In genomic region chr5:86625148-86625547, GRCh38 we compare ENCODE assay signal across 16 cellular contexts.
"Had no signal": no experiment of that assay in that cellular context is flagged by ENCODE, and none has a peak within 500 bp of the region (broad histone marks: within the 10 kb centered on the region; RNA-seq: fewer than 3 reads in every experiment).

No MANE protein-coding gene starts in this region.

- H3K27ac ChIP-seq: heart left ventricle, psoas muscle, right lobe of liver, testis, tibial nerve, upper lobe of right lung had no signal

- DNase-seq: effector memory CD4-positive, alpha-beta T cell; heart left ventricle; hippocampal formation; kidney glomerular epithelial cell; mesendoderm; naive B cell; nephron progenitor cell; psoas muscle; retina; right lobe of liver; stimulated activated CD4-positive, alpha-beta T cell treated with anti-CD3 and anti-CD28 coated beads, Interleukin-4, amount 100 ng/mL, for 24 hours; testis; upper lobe of right lung had no signal

- H3K4me1 ChIP-seq: heart left ventricle, psoas muscle, right lobe of liver, testis, tibial nerve, upper lobe of right lung had no signal

- H3K4me3 ChIP-seq: heart left ventricle, psoas muscle, right lobe of liver, testis, tibial nerve, upper lobe of right lung had no signal

- H3K27me3 ChIP-seq: right lobe of liver, testis, tibial nerve, upper lobe of right lung had no signal

- H3K9me3 ChIP-seq: heart left ventricle, psoas muscle, right lobe of liver, testis, tibial nerve, upper lobe of right lung had no signal

- ATAC-seq: esophagus mucosa; heart left ventricle; psoas muscle; right lobe of liver; stimulated activated memory B cell treated with anti-CD40 and anti-IgM and Interleukin-4, amounts not matched to agents 10 μg/mL and 1 μg/mL and 100 μg/mL, for 72 hours; upper lobe of right lung had no signal
